ENCODE assay signal across 10 cellular contexts in the genomic region with DNA sequence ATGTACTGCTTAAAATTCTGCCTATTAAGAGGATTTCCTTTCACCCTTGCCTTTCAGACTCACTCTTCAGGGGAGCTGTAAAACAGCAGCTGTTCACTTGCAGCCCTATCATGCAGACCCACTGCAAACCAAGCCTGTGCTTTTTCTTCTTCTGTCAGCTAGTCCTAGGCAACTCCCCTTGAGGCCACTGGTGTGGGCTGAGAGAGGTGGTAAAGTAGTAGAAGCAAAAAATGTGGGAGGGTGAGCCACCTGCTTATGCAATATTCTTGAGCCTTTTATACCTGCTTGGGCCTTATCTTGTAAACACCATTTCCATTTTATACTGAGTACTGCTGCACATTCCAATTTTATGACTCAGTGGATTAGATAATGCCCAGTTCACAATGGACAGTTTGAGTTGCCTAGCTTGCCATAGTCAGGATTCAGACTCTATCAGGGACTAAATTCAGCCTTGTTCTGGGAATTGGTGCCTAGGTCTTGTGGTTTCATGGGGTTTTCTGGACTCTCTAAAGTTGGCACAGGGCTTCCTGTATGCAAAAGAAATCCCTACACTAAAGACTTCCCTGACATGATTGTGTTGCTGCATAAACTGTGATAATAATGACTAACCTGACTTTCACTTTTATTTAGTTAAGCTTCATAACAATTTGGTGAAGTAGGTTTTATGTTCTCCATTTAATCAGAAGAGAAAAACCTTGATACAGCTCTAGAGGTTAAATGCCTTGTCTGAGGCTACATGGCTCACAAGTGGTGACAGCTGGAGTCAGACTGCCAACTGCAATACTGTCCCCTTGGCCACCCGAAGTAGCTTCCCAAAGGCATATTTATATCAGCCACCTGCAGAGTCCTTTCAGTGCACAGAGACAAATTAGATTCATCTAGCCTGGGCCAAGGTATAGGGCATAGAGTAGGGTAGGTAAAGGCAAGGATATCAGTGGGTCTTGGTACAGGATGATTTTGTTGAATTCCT. TPM values are rescaled to one million over a fixed set of nuclear protein-coding genes. Genes with fewer than 3 reads are reported as not detected.
DNase-seq lines count a peak whose midpoint lies in the region; ATAC-seq, FAIRE-seq and TF ChIP-seq lines count a peak whose summit lies in the region.
"Had no signal": no experiment of that assay in that cellular context is flagged by ENCODE, and none has a peak within 500 bp of the region (broad histone marks: within the 10 kb centered on the region; RNA-seq: fewer than 3 reads in every experiment).

No MANE protein-coding gene starts in this region.

- ATAC-seq in HG03432 (IDR thresholded peaks at IDR 0.05; ENCODE audit: unreplicated experiment), result peak; percentile 52
- ATAC-seq: GM23338 had no signal

- H3K9ac ChIP-seq in BLaER1, result no peak overlapping the region
- no peak overlapping the region for H3K9ac ChIP-seq in keratinocyte (ENCODE audit: control insufficient read depth, extremely low read depth, insufficient read depth, low read length)
- H3K9ac ChIP-seq: KMS-11 had no signal

- H3K9me3 ChIP-seq in BLaER1, result peaks cover 10% of the 10 kb centered on the region
- no peaks in the 10 kb centered on the region for H3K9me3 ChIP-seq in keratinocyte (ENCODE audit: control insufficient read depth, low read depth, low read length)
- H3K9me3 ChIP-seq in HAP-1, result no peaks in the 10 kb centered on the region

- H3K27ac ChIP-seq in BLaER1 (peak overlapping the region; percentile 10; the same call in 1 of the 2 replicates), keratinocyte (ENCODE audit: control insufficient read depth, insufficient read depth, low read length) (no peak overlapping the region)
- H3K27ac ChIP-seq: KMS-11 had no signal

- no peak overlapping the region for H2AFZ ChIP-seq in keratinocyte (ENCODE audit: control insufficient read depth, low read length)
- H2AFZ ChIP-seq: GM23338 had no signal

- peak; percentile 67 for FAIRE-seq in keratinocyte (lab: Jason Lieb, UNC)

- H3K4me3 Mint-ChIP-seq in activated naive CD8-positive, alpha-beta T cell treated with anti-CD3 and anti-CD28 coated beads for 36 hours, result peak overlapping the region; percentile 2
- H3K4me3 Mint-ChIP-seq in chondrocyte (ENCODE audit: unreplicated experiment), result no peak overlapping the region
- H3K4me3 Mint-ChIP-seq: GM23338 had no signal

- H3K4me2 ChIP-seq in BLaER1 (peak overlapping the region; percentile 66), keratinocyte (ENCODE audit: control insufficient read depth, extremely low read depth, insufficient read depth, low read depth, low read length) (no peak overlapping the region)
- H3K4me2 ChIP-seq: GM23338, KMS-11 had no signal

- no peaks in the 10 kb centered on the region for H3K79me2 ChIP-seq in keratinocyte (ENCODE audit: control insufficient read depth, insufficient read depth, low read length)

- DNase-seq in activated naive CD8-positive, alpha-beta T cell treated with anti-CD3 and anti-CD28 coated beads for 36 hours, result no peak
- DNase-seq in keratinocyte (ENCODE audit: low read depth, low spot score) (no peak), chondrocyte (ENCODE audit: low spot score) (no peak), NCI-H1694 (lab: John Stamatoyannopoulos, UW) (no peak), HAP-1 (ENCODE audit: low spot score in 2 of 2) (no peak), H7 (no peak)

- H3K4me1 ChIP-seq in BLaER1, result peaks cover 22% of the 10 kb centered on the region
- peaks cover 8% of the 10 kb centered on the region for H3K4me1 ChIP-seq in keratinocyte (ENCODE audit: control insufficient read depth, extremely low read depth, insufficient read depth, low read length)
- peaks cover 7% of the 10 kb centered on the region for H3K4me1 ChIP-seq in HAP-1

- in situ Hi-C loops in HAP-1 (cut with MboI; ENCODE audit: low sequenced_read_pairs), result no loop called here

- H3K4me3 ChIP-seq in BLaER1 (no peak overlapping the region), keratinocyte (ENCODE audit: control insufficient read depth in 2 of 3, extremely low read depth in 1 of 3, insufficient read depth in 2 of 3, low read depth in 1 of 3, low read length in 3 of 3) (no peak overlapping the region), HAP-1 (no peak overlapping the region), H7 (ENCODE audit: insufficient read depth, low read depth, low read length) (no peak overlapping the region)
- H3K4me3 ChIP-seq: GM23338 had no signal

- peaks cover 4% of the 10 kb centered on the region for H3K36me3 Mint-ChIP-seq in activated naive CD8-positive, alpha-beta T cell treated with anti-CD3 and anti-CD28 coated beads for 36 hours
- no peaks in the 10 kb centered on the region for H3K36me3 Mint-ChIP-seq in chondrocyte (ENCODE audit: low read depth)

- peaks cover 2% of the 10 kb centered on the region for H3K27me3 Mint-ChIP-seq in activated naive CD8-positive, alpha-beta T cell treated with anti-CD3 and anti-CD28 coated beads for 36 hours
- H3K27me3 Mint-ChIP-seq in chondrocyte (ENCODE audit: low read depth), result peaks cover 9% of the 10 kb centered on the region

- H3K27me3 ChIP-seq in BLaER1 (no peaks in the 10 kb centered on the region), keratinocyte (ENCODE audit: control insufficient read depth, extremely low read depth, insufficient read depth, low read length) (no peaks in the 10 kb centered on the region), HAP-1 (ENCODE audit: low read depth) (no peaks in the 10 kb centered on the region), H7 (ENCODE audit: control insufficient read depth, insufficient read depth, low read length) (no peaks in the 10 kb centered on the region)

- H3K4me1 Mint-ChIP-seq in activated naive CD8-positive, alpha-beta T cell treated with anti-CD3 and anti-CD28 coated beads for 36 hours, result peaks cover 11% of the 10 kb centered on the region
- no peaks in the 10 kb centered on the region for H3K4me1 Mint-ChIP-seq in chondrocyte (ENCODE audit: low read depth)
- H3K4me1 Mint-ChIP-seq: GM23338 had no signal

- H4K20me1 ChIP-seq in BLaER1, result no peaks in the 10 kb centered on the region
- H4K20me1 ChIP-seq in keratinocyte (ENCODE audit: control insufficient read depth, extremely low read depth, insufficient read depth, low read length), result no peaks in the 10 kb centered on the region

- TF ChIP-seq CTCF in keratinocyte (optimal IDR thresholded peaks at IDR 0.05 in 1 of 3, IDR thresholded peaks at IDR 0.05 in 1 of 3, conservative IDR thresholded peaks at IDR 0.05 in 1 of 3; ENCODE audit: extremely low read depth in 1 of 3, insufficient read depth in 2 of 3, low read length in 3 of 3) (no peak), chondrocyte (IDR thresholded peaks at IDR 0.05) (no peak)

- H3K9me3 Mint-ChIP-seq in activated naive CD8-positive, alpha-beta T cell treated with anti-CD3 and anti-CD28 coated beads for 36 hours, result peaks cover 5% of the 10 kb centered on the region
- H3K9me3 Mint-ChIP-seq in chondrocyte (ENCODE audit: low read depth), result peaks cover 14% of the 10 kb centered on the region
- H3K9me3 Mint-ChIP-seq: GM23338 had no signal

- H3K9me1 ChIP-seq in keratinocyte (ENCODE audit: control insufficient read depth, extremely low read depth, insufficient read depth, low read length), result no peaks in the 10 kb centered on the region

- H3K36me3 ChIP-seq in BLaER1, result no peaks in the 10 kb centered on the region
- H3K36me3 ChIP-seq in keratinocyte (ENCODE audit: control insufficient read depth in 2 of 2, extremely low read depth in 1 of 2, insufficient read depth in 2 of 2, low read length in 2 of 2), result no peaks in the 10 kb centered on the region
- H3K36me3 ChIP-seq in HAP-1 (replicated peaks), result no peaks in the 10 kb centered on the region
- H3K36me3 ChIP-seq in H7 (replicated peaks; ENCODE audit: control insufficient read depth, insufficient read depth, low read length), result no peaks in the 10 kb centered on the region

- dilution Hi-C loops in keratinocyte (cut with MboI; ENCODE audit: extremely low pct_ligation_motif_present, low sequenced_read_pairs), result no loop called here

- H3K27ac Mint-ChIP-seq in activated naive CD8-positive, alpha-beta T cell treated with anti-CD3 and anti-CD28 coated beads for 36 hours, result peak overlapping the region; percentile 52
- H3K27ac Mint-ChIP-seq in chondrocyte (ENCODE audit: unreplicated experiment), result no peak overlapping the region
- H3K27ac Mint-ChIP-seq: GM23338 had no signal

RNA-seq across cellular contexts. Expression of a gene that starts 47.4 kb away (rescaled TPM):
- 10 to 100 TPM; 55.5 to 57.3 TPM for total RNA-seq in activated naive CD8-positive, alpha-beta T cell treated with anti-CD3 and anti-CD28 coated beads for 36 hours
- polyA plus RNA-seq in keratinocyte, result 16.0 to 32.9 TPM (median 28.6 TPM) in 3 replicates
- polyA plus RNA-seq in keratinocyte (2011; ENCODE audit: low read depth), result 162 TPM
- 8.9 and 18.5 TPM in 2 replicates for polyA plus RNA-seq in keratinocyte (2011; cell fraction: cytosol; rRNA removed)
- polyA plus RNA-seq in keratinocyte (2011; cell fraction: nucleus; rRNA removed), result 52.1 and 64.7 TPM in 2 replicates
- polyA plus RNA-seq in keratinocyte (2012; ENCODE audit: low replicate concordance), result 10.0 and 32.2 TPM in 2 replicates
- 21.0 to 51.0 TPM (median 30.7 TPM) in 3 replicates for polyA minus RNA-seq in keratinocyte
- 17.3 TPM for polyA minus RNA-seq in keratinocyte (2011; cell fraction: cytosol; rRNA and poly(A)+ RNA removed)
- polyA minus RNA-seq in keratinocyte (2011; cell fraction: nucleus; rRNA and poly(A)+ RNA removed), result 37.5 and 52.9 TPM in 2 replicates
- 31.3 to 49.3 TPM (median 47.7 TPM) in 3 replicates for total RNA-seq in chondrocyte
- total RNA-seq in H7 (2014; rRNA removed; shearing (Covaris generic)), result 10.3 and 14.5 TPM in 2 replicates

RNA-seq across cellular contexts. Expression of a gene that starts 56.4 kb away (rescaled TPM):
- under 1 TPM; 0.20 to 0.25 TPM for total RNA-seq in activated naive CD8-positive, alpha-beta T cell treated with anti-CD3 and anti-CD28 coated beads for 36 hours
- 0.14 to 0.72 TPM (median 0.30 TPM) in 3 replicates for polyA plus RNA-seq in keratinocyte
- polyA plus RNA-seq in keratinocyte (2011; ENCODE audit: low read depth), result 0.22 TPM
- 0.52 and 0.73 TPM in 2 replicates for polyA plus RNA-seq in keratinocyte (2011; cell fraction: cytosol; rRNA removed)
- 1.00 and 1.1 TPM in 2 replicates for polyA plus RNA-seq in keratinocyte (2011; cell fraction: nucleus; rRNA removed)
- 0.13 and 0.20 TPM in 2 replicates for polyA plus RNA-seq in keratinocyte (2012; ENCODE audit: low replicate concordance)
- polyA minus RNA-seq in keratinocyte, result 0.29 to 0.96 TPM in 2 of 3 replicates, not detected in the other
- polyA minus RNA-seq in keratinocyte (2011; cell fraction: cytosol; rRNA and poly(A)+ RNA removed), result 0.96 TPM
- 1.6 and 1.8 TPM in 2 replicates for polyA minus RNA-seq in keratinocyte (2011; cell fraction: nucleus; rRNA and poly(A)+ RNA removed)
- 2.4 to 3.1 TPM (median 2.6 TPM) in 3 replicates for total RNA-seq in chondrocyte
- total RNA-seq in H7 (2014; rRNA removed; shearing (Covaris generic)), result 0.48 and 0.59 TPM in 2 replicates
